23 cellular contexts compared by ENCODE assay signal in genomic region chr19:14487370-14488125, GRCh38. TPM values are rescaled to one million over a fixed set of nuclear protein-coding genes. Genes with fewer than 3 reads are reported as not detected.
DNase-seq lines count a peak whose midpoint lies in the region; ATAC-seq, FAIRE-seq and TF ChIP-seq lines count a peak whose summit lies in the region.
"Had no signal": no experiment of that assay in that cellular context is flagged by ENCODE, and none has a peak within 500 bp of the region (broad histone marks: within the 10 kb centered on the region; RNA-seq: fewer than 3 reads in every experiment).

No MANE protein-coding gene starts in this region.

- no peak overlapping the region for H3K9ac ChIP-seq in K562 (ENCODE audit: insufficient read depth in 1 of 2, low read depth in 2 of 2, low read length in 2 of 2)
- H3K9ac ChIP-seq: BLaER1 treated with 17β-estradiol and CSF1 and Interleukin-3, amounts not matched to agents 10 nM and 100 nM had no signal

- H3K4me2 ChIP-seq in K562 (ENCODE audit: insufficient read depth, low read length): no peak overlapping the region
- H3K4me2 ChIP-seq: BLaER1 treated with 17β-estradiol and CSF1 and Interleukin-3, amounts not matched to agents 10 nM and 100 nM had no signal

- H3K27me3 ChIP-seq in right cardiac atrium (ENCODE audit: control insufficient read depth, insufficient read depth) (no peaks in the 10 kb centered on the region), K562 (ENCODE audit: control insufficient read depth in 2 of 2, insufficient read depth in 2 of 2, low read length in 2 of 2) (no peaks in the 10 kb centered on the region)
- H3K27me3 ChIP-seq: BLaER1 treated with 17β-estradiol and CSF1 and Interleukin-3, amounts not matched to agents 10 nM and 100 nM; MG63 had no signal

- H3K4me1 ChIP-seq in right cardiac atrium (ENCODE audit: control insufficient read depth, insufficient read depth, low read length) (no peaks in the 10 kb centered on the region), K562 (replicated peaks in 1 of 2; ENCODE audit: control insufficient read depth in 2 of 2, insufficient read depth in 2 of 2, low read length in 2 of 2) (peaks cover under 1 to 2% of the 10 kb centered on the region in 2 experiments; a peak in 3 of 5 replicates)

- H3K27ac ChIP-seq in right cardiac atrium (ENCODE audit: low read length): no peak overlapping the region
- H3K27ac ChIP-seq in K562 (ENCODE audit: extremely low read depth, low read depth, low read length): no peak overlapping the region
- H3K27ac ChIP-seq: BLaER1 treated with 17β-estradiol and CSF1 and Interleukin-3, amounts not matched to agents 10 nM and 100 nM had no signal

- WGBS in right cardiac atrium: 96% methylated on average over 16 of the region's 16 CpGs
- 70% methylated on average over 16 of the region's 16 CpGs for WGBS in K562 (ENCODE audit: insufficient coverage, low coverage, missing lambda C conversion rate)

- in situ Hi-C loops in K562 (cut with MboI): loop anchor here (10.0 kb wide), 1 partner anchor 613 kb away; the partner anchor contains the start of gene NANOS3

- no peak for TF ChIP-seq EP300 in K562 (IDR thresholded peaks at IDR 0.05; ENCODE audit: low read length)

- H3K9me3 ChIP-seq in right cardiac atrium (ENCODE audit: control insufficient read depth, low read length) (no peaks in the 10 kb centered on the region), K562 (replicated peaks; ENCODE audit: control insufficient read depth, insufficient read depth, low read depth, low read length) (no peaks in the 10 kb centered on the region)
- H3K9me3 ChIP-seq: BLaER1 treated with 17β-estradiol and CSF1 and Interleukin-3, amounts not matched to agents 10 nM and 100 nM; MG63 had no signal

- DNase-seq in Right ventricle myocardium inferior (ENCODE audit: missing footprints): peak; percentile 25
- DNase-seq in right cardiac atrium: no peak
- no peak for DNase-seq in K562 (ENCODE audit: extremely low read depth in 1 of 4, low spot score in 3 of 4)
- no peak for DNase-seq in NCI-H2081 (lab: John Stamatoyannopoulos, UW)
- DNase-seq in SHP77 (lab: John Stamatoyannopoulos, UW): no peak
- DNase-seq: 8988T; CD4-positive, alpha-beta memory T cell; DND-41; GOT3; MG63; NCI-H1417; NCI-H187; NCI-H2107; NCI-H446 treated with DMSO at 0.1 percent for 48 hours; NCI-H526 treated with DMSO at 0.1 percent for 48 hours; OCI-M1; Right ventricle myocardium superior had no signal

- TF ChIP-seq CTCF in K562 (IDR thresholded peaks at IDR 0.05 in 2 of 3, conservative IDR thresholded peaks at IDR 0.05 in 1 of 3; ENCODE audit: insufficient read depth in 2 of 3, low read depth in 1 of 3, low read length in 3 of 3): no peak

- no peak for FAIRE-seq in K562 (lab: Jason Lieb, UNC)
- FAIRE-seq: G401.6, GM18507, RCC 7860 had no signal

- no peak for TF ChIP-seq POLR2A in K562 (conservative IDR thresholded peaks at IDR 0.05)

- no peak for TF ChIP-seq RAD21 in K562 (CRISPR knock-in tag; conservative IDR thresholded peaks at IDR 0.05 in 1 of 2, IDR thresholded peaks at IDR 0.05 in 1 of 2)

- H2AFZ ChIP-seq in K562 (ENCODE audit: low read depth, low read length): no peak overlapping the region

- H3K9me1 ChIP-seq in K562 (ENCODE audit: control insufficient read depth, insufficient read depth, low read length): no peaks in the 10 kb centered on the region

- no peak for ATAC-seq in Right ventricle myocardium inferior
- ATAC-seq in right cardiac atrium: no peak
- ATAC-seq in K562: no peak
- no peak for ATAC-seq in GM21737 (IDR thresholded peaks at IDR 0.05; ENCODE audit: unreplicated experiment)

- H3K4me3 ChIP-seq in right cardiac atrium (ENCODE audit: low read length): no peak overlapping the region
- no peak overlapping the region for H3K4me3 ChIP-seq in K562
- H3K4me3 ChIP-seq: BLaER1 treated with 17β-estradiol and CSF1 and Interleukin-3, amounts not matched to agents 10 nM and 100 nM; MG63 had no signal

- H4K20me1 ChIP-seq in K562 (replicated peaks; ENCODE audit: control insufficient read depth, insufficient read depth, low read length): no peaks in the 10 kb centered on the region

- CTCF ChIA-PET in K562 (lab: Yijun Ruan, JAX; ENCODE audit: low intra/inter-chr PET ratio): interaction anchor here (0.6 to 1.8 kb wide), 5 partner anchors 54 to 373 kb away, joined by 4 to 10 read pairs (median 4); partner anchors contain the start of gene ASF1B

- no TSS peak for BruUV-seq in K562 (replicated peaks; lab: Mats Ljungman, UMichigan)

- POLR2A ChIA-PET in K562 (lab: Yijun Ruan, JAX): interaction anchor here (0.6 to 1.0 kb wide), 2 partner anchors 18 to 26 kb away, joined by 3 read pairs; no protein-coding TSS in a partner anchor

- H3K79me2 ChIP-seq in K562 (ENCODE audit: control insufficient read depth, insufficient read depth, low read length): no peaks in the 10 kb centered on the region

- intact Hi-C loops in Right ventricle myocardium inferior (cut with DNase I) (no loop called here), right cardiac atrium (cut with DNase I) (no loop called here), K562 (cut with micrococcal nuclease) (loop anchor here (5.0 to 10.0 kb wide), 3 partner anchors 123 to 350 kb away; partner anchors contain the start of gene ASF1B)

- H3K36me3 ChIP-seq in K562 (ENCODE audit: control insufficient read depth, insufficient read depth, low read length): peaks cover 17% of the 10 kb centered on the region; the same call in 1 of the 3 replicates

RNA-seq across cellular contexts. Expression of gene GIPC1, which starts 8.4 kb away (rescaled TPM):
- 50.0 TPM for total RNA-seq in Right ventricle myocardium inferior
- 10 to 100 TPM; 47.0 to 57.3 (median 49.3) TPM for total RNA-seq in right cardiac atrium
- 52.6 TPM for polyA plus RNA-seq in right cardiac atrium
- total RNA-seq in K562 (2011; cell fraction: chromatin; rRNA removed; ENCODE audit: low replicate concordance): 18.6 and 50.3 TPM in 2 replicates
- total RNA-seq in K562 (2011; cell fraction: nucleolus; rRNA removed): 32.9 and 38.4 TPM in 2 replicates
- total RNA-seq in K562 (2011; cell fraction: nucleoplasm; rRNA removed): 26.4 and 30.8 TPM in 2 replicates
- 54.7 and 71.2 TPM in 2 replicates for total RNA-seq in K562 (2014; rRNA removed)
- total RNA-seq in K562 (2014; rRNA removed; fragmentation: Illumina TruSeq; extraction: Trizol): 7.8 and 12.0 TPM in 2 replicates
- 39.7 and 46.3 TPM in 2 replicates for total RNA-seq in K562 (2015; rRNA removed; fragmentation: Illumina TruSeq; extraction: Trizol)
- 49.7 and 51.7 TPM in 2 replicates for total RNA-seq in K562 (2021)
- polyA plus RNA-seq in K562 (2011; rRNA removed): 24.8 and 26.6 TPM in 2 replicates
- polyA plus RNA-seq in K562 (2011; cell fraction: cytosol; rRNA removed): 25.0 and 75.6 TPM in 2 replicates
- 15.3 and 27.8 TPM in 2 replicates for polyA plus RNA-seq in K562 (2011; cell fraction: nucleus; rRNA removed)
- 37.9 and 39.8 TPM in 2 replicates for polyA plus RNA-seq in K562 (2012)
- polyA plus RNA-seq in K562 (2014; fragmentation: Illumina TruSeq; extraction: Trizol): 13.6 and 35.1 TPM in 2 replicates
- polyA plus RNA-seq in K562 (2014; fragmentation: Nextera tagmentation; extraction: Ambion mirVana): 1 to 10 TPM in 1 of 2 experiments, under 1 TPM in 1; 0.49 to 1.1 TPM
- polyA plus RNA-seq in K562 (2014; rRNA removed): 50.8 and 52.2 TPM in 2 replicates
- 6.3 and 11.7 TPM in 2 replicates for polyA minus RNA-seq in K562 (2011; rRNA and poly(A)+ RNA removed)
- polyA minus RNA-seq in K562 (2011; cell fraction: cytosol; rRNA and poly(A)+ RNA removed): 32.3 and 41.7 TPM in 2 replicates
- polyA minus RNA-seq in K562 (2011; cell fraction: nucleus; rRNA and poly(A)+ RNA removed): 8.9 and 9.0 TPM in 2 replicates

RNA-seq across cellular contexts. Expression of gene PTGER1, which starts 12.4 kb away (rescaled TPM):
- total RNA-seq in Right ventricle myocardium inferior (not detected), right cardiac atrium (under 1 TPM in 1 of 4 donors, not detected in 3; 0.33 TPM), K562 (2014; rRNA removed) (0.27 and 0.29 TPM in 2 replicates), K562 (2014; rRNA removed; fragmentation: Illumina TruSeq; extraction: Trizol) (not detected in 2 replicates), K562 (2015; rRNA removed; fragmentation: Illumina TruSeq; extraction: Trizol) (not detected in 2 replicates), K562 (2021) (0.29 and 0.35 TPM in 2 replicates)
- polyA plus RNA-seq in right cardiac atrium (not detected), K562 (2011; rRNA removed) (0.06 TPM in 1 of 2 replicates, not detected in the other), K562 (2014; fragmentation: Illumina TruSeq; extraction: Trizol) (not detected in 2 replicates), K562 (2014; fragmentation: Nextera tagmentation; extraction: Ambion mirVana) (not detected), K562 (2014; rRNA removed) (0.34 and 0.36 TPM in 2 replicates)
- total RNA-seq in K562 (2011; cell fraction: chromatin; rRNA removed; ENCODE audit: low replicate concordance): not detected in 2 replicates
- total RNA-seq in K562 (2011; cell fraction: nucleolus; rRNA removed): 1.1 and 1.3 TPM in 2 replicates
- 0.51 TPM in 1 of 2 replicates, not detected in the other for total RNA-seq in K562 (2011; cell fraction: nucleoplasm; rRNA removed)
- polyA plus RNA-seq in K562 (2011; cell fraction: cytosol; rRNA removed): 0.10 and 0.88 TPM in 2 replicates
- 0.13 and 0.34 TPM in 2 replicates for polyA plus RNA-seq in K562 (2011; cell fraction: nucleus; rRNA removed)
- polyA plus RNA-seq in K562 (2012): 0.16 and 0.65 TPM in 2 replicates
- not detected in 2 replicates for polyA minus RNA-seq in K562 (2011; rRNA and poly(A)+ RNA removed)
- not detected in 2 replicates for polyA minus RNA-seq in K562 (2011; cell fraction: cytosol; rRNA and poly(A)+ RNA removed)
- polyA minus RNA-seq in K562 (2011; cell fraction: nucleus; rRNA and poly(A)+ RNA removed): 0.40 TPM in 1 of 2 replicates, not detected in the other
- total RNA-seq: CD4-positive, alpha-beta memory T cell; LHCN-M2; Right ventricle myocardium superior had no signal
- polyA plus RNA-seq: CD4-positive, alpha-beta memory T cell had no signal

RNA-seq across cellular contexts. Expression of gene DNAJB1, which starts 30.6 kb away (rescaled TPM):
- total RNA-seq in Right ventricle myocardium inferior: 46.9 TPM
- total RNA-seq in right cardiac atrium: 10 to 100 TPM; 46.7 to 69.5 (median 61.4) TPM
- polyA plus RNA-seq in right cardiac atrium: 50.6 TPM
- 66.1 and 87.4 TPM in 2 replicates for total RNA-seq in K562 (2011; cell fraction: chromatin; rRNA removed; ENCODE audit: low replicate concordance)
- total RNA-seq in K562 (2011; cell fraction: nucleolus; rRNA removed): 67.0 and 68.3 TPM in 2 replicates
- 68.0 and 69.1 TPM in 2 replicates for total RNA-seq in K562 (2011; cell fraction: nucleoplasm; rRNA removed)
- 62.1 and 71.5 TPM in 2 replicates for total RNA-seq in K562 (2014; rRNA removed)
- 51.2 and 60.9 TPM in 2 replicates for total RNA-seq in K562 (2014; rRNA removed; fragmentation: Illumina TruSeq; extraction: Trizol)
- total RNA-seq in K562 (2015; rRNA removed; fragmentation: Illumina TruSeq; extraction: Trizol): 85.3 and 86.5 TPM in 2 replicates
- 94.8 and 99.9 TPM in 2 replicates for total RNA-seq in K562 (2021)
- 83.5 and 113 TPM in 2 replicates for polyA plus RNA-seq in K562 (2011; rRNA removed)
- 101 TPM in 2 replicates for polyA plus RNA-seq in K562 (2011; cell fraction: cytosol; rRNA removed)
- polyA plus RNA-seq in K562 (2011; cell fraction: nucleus; rRNA removed): 78.2 and 79.0 TPM in 2 replicates
- 69.4 and 84.8 TPM in 2 replicates for polyA plus RNA-seq in K562 (2012)
- polyA plus RNA-seq in K562 (2014; fragmentation: Illumina TruSeq; extraction: Trizol): 78.3 and 100 TPM in 2 replicates
- 10 to 100 TPM; 13.2 to 16.2 TPM for polyA plus RNA-seq in K562 (2014; fragmentation: Nextera tagmentation; extraction: Ambion mirVana)
- 61.7 and 79.2 TPM in 2 replicates for polyA plus RNA-seq in K562 (2014; rRNA removed)
- 71.6 and 93.9 TPM in 2 replicates for polyA minus RNA-seq in K562 (2011; rRNA and poly(A)+ RNA removed)
- 31.4 and 40.9 TPM in 2 replicates for polyA minus RNA-seq in K562 (2011; cell fraction: cytosol; rRNA and poly(A)+ RNA removed)
- polyA minus RNA-seq in K562 (2011; cell fraction: nucleus; rRNA and poly(A)+ RNA removed): 22.5 and 40.4 TPM in 2 replicates

RNA-seq across cellular contexts. Expression of gene TECR, which starts 41.8 kb away (rescaled TPM):
- total RNA-seq in Right ventricle myocardium inferior: 77.4 TPM
- 100 to 1,000 TPM in 1 of 4 donors, 10 to 100 TPM in 3; 92.3 to 116 (median 96.8) TPM for total RNA-seq in right cardiac atrium
- polyA plus RNA-seq in right cardiac atrium: 102 TPM
- 122 and 325 TPM in 2 replicates for total RNA-seq in K562 (2011; cell fraction: chromatin; rRNA removed; ENCODE audit: low replicate concordance)
- 437 and 484 TPM in 2 replicates for total RNA-seq in K562 (2011; cell fraction: nucleolus; rRNA removed)
- 307 and 324 TPM in 2 replicates for total RNA-seq in K562 (2011; cell fraction: nucleoplasm; rRNA removed)
- 86.0 and 158 TPM in 2 replicates for total RNA-seq in K562 (2014; rRNA removed)
- 33.1 and 36.7 TPM in 2 replicates for total RNA-seq in K562 (2014; rRNA removed; fragmentation: Illumina TruSeq; extraction: Trizol)
- total RNA-seq in K562 (2015; rRNA removed; fragmentation: Illumina TruSeq; extraction: Trizol): 81.9 and 91.6 TPM in 2 replicates
- 186 and 195 TPM in 2 replicates for total RNA-seq in K562 (2021)
- 68.0 and 169 TPM in 2 replicates for polyA plus RNA-seq in K562 (2011; rRNA removed)
- 224 and 335 TPM in 2 replicates for polyA plus RNA-seq in K562 (2011; cell fraction: cytosol; rRNA removed)
- 326 and 378 TPM in 2 replicates for polyA plus RNA-seq in K562 (2011; cell fraction: nucleus; rRNA removed)
- polyA plus RNA-seq in K562 (2012): 229 and 297 TPM in 2 replicates
- 204 and 211 TPM in 2 replicates for polyA plus RNA-seq in K562 (2014; fragmentation: Illumina TruSeq; extraction: Trizol)
- 10 to 100 TPM; 29.3 to 73.2 TPM for polyA plus RNA-seq in K562 (2014; fragmentation: Nextera tagmentation; extraction: Ambion mirVana)
- polyA plus RNA-seq in K562 (2014; rRNA removed): 81.4 and 108 TPM in 2 replicates
- polyA minus RNA-seq in K562 (2011; rRNA and poly(A)+ RNA removed): 76.6 and 95.7 TPM in 2 replicates
- 188 and 209 TPM in 2 replicates for polyA minus RNA-seq in K562 (2011; cell fraction: cytosol; rRNA and poly(A)+ RNA removed)
- 66.2 and 80.1 TPM in 2 replicates for polyA minus RNA-seq in K562 (2011; cell fraction: nucleus; rRNA and poly(A)+ RNA removed)

RNA-seq across cellular contexts. Expression of gene PKN1, which starts 54.4 kb away (rescaled TPM):
- total RNA-seq in Right ventricle myocardium inferior: 149 TPM
- total RNA-seq in right cardiac atrium: 100 to 1,000 TPM; 122 to 138 (median 130) TPM
- 79.3 TPM for polyA plus RNA-seq in right cardiac atrium
- total RNA-seq in K562 (2011; cell fraction: chromatin; rRNA removed; ENCODE audit: low replicate concordance): 22.5 and 89.0 TPM in 2 replicates
- total RNA-seq in K562 (2011; cell fraction: nucleolus; rRNA removed): 76.9 and 79.6 TPM in 2 replicates
- 33.7 and 45.6 TPM in 2 replicates for total RNA-seq in K562 (2011; cell fraction: nucleoplasm; rRNA removed)
- 108 and 133 TPM in 2 replicates for total RNA-seq in K562 (2014; rRNA removed)
- total RNA-seq in K562 (2014; rRNA removed; fragmentation: Illumina TruSeq; extraction: Trizol): 25.8 and 37.3 TPM in 2 replicates
- 75.0 and 80.6 TPM in 2 replicates for total RNA-seq in K562 (2015; rRNA removed; fragmentation: Illumina TruSeq; extraction: Trizol)
- total RNA-seq in K562 (2021): 222 and 228 TPM in 2 replicates
- 52.1 and 63.7 TPM in 2 replicates for polyA plus RNA-seq in K562 (2011; rRNA removed)
- polyA plus RNA-seq in K562 (2011; cell fraction: cytosol; rRNA removed): 66.1 and 116 TPM in 2 replicates
- 105 and 144 TPM in 2 replicates for polyA plus RNA-seq in K562 (2011; cell fraction: nucleus; rRNA removed)
- polyA plus RNA-seq in K562 (2012): 160 and 186 TPM in 2 replicates
- 77.5 and 97.5 TPM in 2 replicates for polyA plus RNA-seq in K562 (2014; fragmentation: Illumina TruSeq; extraction: Trizol)
- polyA plus RNA-seq in K562 (2014; fragmentation: Nextera tagmentation; extraction: Ambion mirVana): under 1 TPM; 0.30 to 0.57 TPM
- 97.3 and 108 TPM in 2 replicates for polyA plus RNA-seq in K562 (2014; rRNA removed)
- 37.3 and 59.9 TPM in 2 replicates for polyA minus RNA-seq in K562 (2011; rRNA and poly(A)+ RNA removed)
- 93.0 and 105 TPM in 2 replicates for polyA minus RNA-seq in K562 (2011; cell fraction: cytosol; rRNA and poly(A)+ RNA removed)
- 25.6 and 39.1 TPM in 2 replicates for polyA minus RNA-seq in K562 (2011; cell fraction: nucleus; rRNA and poly(A)+ RNA removed)
